Comparison of ENCODE assay signal across 7 cellular contexts in the genomic region with DNA sequence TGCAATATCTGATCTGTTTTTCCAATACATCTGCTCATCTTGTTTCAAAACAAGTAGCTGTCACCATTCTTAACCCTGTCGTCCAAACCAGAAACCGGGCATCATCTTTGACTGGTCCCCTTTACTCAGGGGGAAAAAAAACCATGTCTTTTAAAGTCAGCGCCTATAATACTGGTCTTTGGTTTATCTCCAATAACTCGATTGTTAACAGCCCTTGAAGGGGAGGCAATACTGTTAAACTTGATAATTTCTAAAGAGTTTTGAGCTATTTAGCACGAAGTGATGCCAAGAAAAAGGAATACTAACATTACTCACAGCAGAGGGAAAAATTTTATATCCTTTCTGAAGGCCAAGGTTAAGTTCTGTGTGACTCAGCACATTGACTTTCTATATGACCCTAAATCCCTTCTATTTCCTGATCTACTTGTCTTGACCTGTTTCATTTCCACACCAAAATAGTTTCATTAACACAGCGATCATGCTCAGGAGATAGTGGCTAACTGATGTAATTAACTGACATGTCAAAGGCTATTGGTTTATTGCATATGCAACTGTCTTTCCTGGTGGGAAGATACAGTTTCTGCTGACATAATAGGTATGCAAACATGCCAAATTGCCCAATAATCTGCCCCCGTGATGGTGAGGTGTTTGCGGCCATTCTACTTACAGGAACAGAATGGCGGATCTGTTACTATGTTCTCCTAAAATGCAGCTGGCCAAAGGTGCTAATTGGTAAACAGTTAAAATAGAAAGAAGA. TPM values are rescaled to one million over a fixed set of nuclear protein-coding genes. Genes with fewer than 3 reads are reported as not detected.
DNase-seq lines count a peak whose midpoint lies in the region; ATAC-seq and TF ChIP-seq lines count a peak whose summit lies in the region.

No MANE protein-coding gene starts in this region.

- no peak for TF ChIP-seq POLR2A in testis (IDR thresholded peaks at IDR 0.05)

- peak; percentile 27 for DNase-seq in LHCN-M2 (ENCODE audit: low read depth)
- peak; percentile 67 for DNase-seq in RWPE2 (ENCODE audit: low spot score)
- peak; percentile 82 for DNase-seq in fibroblast of mammary gland (ENCODE audit: low read depth)
- no peak for DNase-seq in activated gamma-delta T cell (lab: John Stamatoyannopoulos, UW)
- no peak for DNase-seq in testis
- DNase-seq in natural killer cell treated with Interleukin-12 subunit alpha and Interleukin-12 subunit beta and Interleukin-15 and Interleukin-18, amount 100 ng/mL, for 72 hours (ENCODE audit: low spot score) = no peak

- H3K27ac Mint-ChIP-seq in natural killer cell treated with Interleukin-12 subunit alpha and Interleukin-12 subunit beta and Interleukin-15 and Interleukin-18, amount 100 ng/mL, for 72 hours = no peak overlapping the region

- peaks cover 50% of the 10 kb centered on the region for H3K4me1 ChIP-seq in RWPE2 (ENCODE audit: insufficient read depth, poor library complexity, severe bottlenecking)
- peaks cover 19% of the 10 kb centered on the region for H3K4me1 ChIP-seq in testis

- no peaks in the 10 kb centered on the region for H3K9me3 ChIP-seq in RWPE2 (ENCODE audit: severe bottlenecking)
- no peaks in the 10 kb centered on the region for H3K9me3 ChIP-seq in testis

- 50 to 53% methylated on average over 9 of the region's 9 CpGs for WGBS in testis, 2 donors

- peak; percentile 66 for ATAC-seq in RWPE2 (ENCODE audit: low read depth)
- ATAC-seq in natural killer cell treated with Interleukin-12 subunit alpha and Interleukin-12 subunit beta and Interleukin-15 and Interleukin-18, amount 100 ng/mL, for 72 hours = no peak

- H3K27me3 ChIP-seq in RWPE2 (ENCODE audit: insufficient read depth, poor library complexity, severe bottlenecking) = no peaks in the 10 kb centered on the region
- H3K27me3 ChIP-seq in testis = no peaks in the 10 kb centered on the region

- H3K27ac ChIP-seq in RWPE2 (ENCODE audit: poor library complexity, severe bottlenecking) (peak overlapping the region; percentile 93), temporal lobe (ENCODE audit: low read depth, low read length) (peak overlapping the region; percentile 55), testis (peak overlapping the region in 1 of 2 donors; percentile 61)

- H3K4me3 ChIP-seq in RWPE2 (ENCODE audit: severe bottlenecking) = no peak overlapping the region
- no peak overlapping the region for H3K4me3 ChIP-seq in fibroblast of mammary gland (ENCODE audit: control insufficient read depth, low read depth, low read length)
- H3K4me3 ChIP-seq in testis = no peak overlapping the region

- H3K36me3 ChIP-seq in RWPE2 (ENCODE audit: low read depth) = 0 out of 2 replicates have a peak, but pooled peaks cover 4% of the 10 kb centered on the region
- no peaks in the 10 kb centered on the region for H3K36me3 ChIP-seq in testis (ENCODE audit: low read depth, missing control alignments)

- no peaks in the 10 kb centered on the region for H3K36me3 Mint-ChIP-seq in natural killer cell treated with Interleukin-12 subunit alpha and Interleukin-12 subunit beta and Interleukin-15 and Interleukin-18, amount 100 ng/mL, for 72 hours

- H3K9me3 Mint-ChIP-seq in natural killer cell treated with Interleukin-12 subunit alpha and Interleukin-12 subunit beta and Interleukin-15 and Interleukin-18, amount 100 ng/mL, for 72 hours = no peaks in the 10 kb centered on the region

- peaks cover 38 to 43% of the 10 kb centered on the region in 2 donors for H3K27me3 Mint-ChIP-seq in natural killer cell treated with Interleukin-12 subunit alpha and Interleukin-12 subunit beta and Interleukin-15 and Interleukin-18, amount 100 ng/mL, for 72 hours

- no peak for TF ChIP-seq CTCF in RWPE2 (IDR thresholded peaks at IDR 0.05; ENCODE audit: poor library complexity, severe bottlenecking)
- no peak for TF ChIP-seq CTCF in fibroblast of mammary gland (conservative IDR thresholded peaks at IDR 0.05; ENCODE audit: control insufficient read depth, insufficient read depth, low read depth, low read length)
- TF ChIP-seq CTCF in testis (IDR thresholded peaks at IDR 0.05) = no peak

- no peak overlapping the region for H3K4me3 Mint-ChIP-seq in natural killer cell treated with Interleukin-12 subunit alpha and Interleukin-12 subunit beta and Interleukin-15 and Interleukin-18, amount 100 ng/mL, for 72 hours

- intact Hi-C loops in testis (cut with DNase I; ENCODE audit: low total_unique reads) = no loop called here

- peaks cover 8 to 15% of the 10 kb centered on the region in 2 donors for H3K4me1 Mint-ChIP-seq in natural killer cell treated with Interleukin-12 subunit alpha and Interleukin-12 subunit beta and Interleukin-15 and Interleukin-18, amount 100 ng/mL, for 72 hours (ENCODE audit: low read depth in 2 of 2)

RNA-seq across cellular contexts. Expression of gene NFIA, which starts 59.1 kb away (rescaled TPM):
- total RNA-seq in LHCN-M2 (2014; rRNA removed) (2.2 and 4.6 TPM in 2 replicates), temporal lobe (85.8 TPM), testis (10 to 100 TPM; 53.5 to 78.9 TPM)
- polyA plus RNA-seq in LHCN-M2 (2012) = 0.69 TPM
- polyA plus RNA-seq in testis (ENCODE audit: insufficient read depth, low read depth, low replicate concordance) = 11.6 TPM
- total RNA-seq in natural killer cell treated with Interleukin-12 subunit alpha and Interleukin-12 subunit beta and Interleukin-15 and Interleukin-18, amount 100 ng/mL, for 72 hours = 1 to 10 TPM in 1 of 2 donors, under 1 TPM in 1; 0.14 to 7.3 TPM

Comparison
In these comparisons a context has a peak if more than half of its experiments do, and no peak if none do; other contexts are left out.
1. DNase-seq: peak in LHCN-M2 (single experiment), RWPE2 (single experiment) and fibroblast of mammary gland (single experiment); none in activated gamma-delta T cell (single experiment), testis (single experiment) and natural killer cell treated with Interleukin-12 subunit alpha and Interleukin-12 subunit beta and Interleukin-15 and Interleukin-18, amount 100 ng/mL, for 72 hours (single experiment).